ENCODE assay signal across 8 cellular contexts in genomic region chr6:152642578-152643375, GRCh38. TPM values are rescaled to one million over a fixed set of nuclear protein-coding genes. Genes with fewer than 3 reads are reported as not detected.
A peak's percentile ranks its signal among the peaks of the same experiment; 100 is the strongest.
DNase-seq lines count a peak whose midpoint lies in the region; ATAC-seq and TF ChIP-seq lines count a peak whose summit lies in the region.

No MANE protein-coding gene starts in this region.

- no peaks in the 10 kb centered on the region for H3K27me3 ChIP-seq in stomach

- no peaks in the 10 kb centered on the region for H3K9me3 ChIP-seq in stomach

- H3K4me3 ChIP-seq in astrocyte of the cerebellum (ENCODE audit: low read depth, low read length) (no peak overlapping the region), stomach (no peak overlapping the region)

- ATAC-seq in GM18511 (IDR thresholded peaks at IDR 0.05; ENCODE audit: unreplicated experiment), result peak; percentile 94
- peak; percentile 89 for ATAC-seq in HG02938 (IDR thresholded peaks at IDR 0.05; ENCODE audit: unreplicated experiment)

- peaks cover 0 to 3% (median under 1%) of the 10 kb centered on the region in 4 donors for H3K4me1 ChIP-seq in stomach

- TF ChIP-seq POLR2A in stomach (IDR thresholded peaks at IDR 0.05), result no peak

- no peak overlapping the region for H3K27ac ChIP-seq in stomach

- 38 to 48% (median 42%) methylated on average over 8 of the region's 8 CpGs for WGBS in stomach, 5 donors

- intact Hi-C loops in stomach (cut with DNase I; ENCODE audit: low total_unique reads), result no loop called here

- in situ Hi-C loops in astrocyte of the cerebellum (cut with HindIII; ENCODE audit: low sequenced_read_pairs), result no loop called here

- DNase-seq in CD1c-positive myeloid dendritic cell (ENCODE audit: extremely low spot score) (peak; percentile 48), NCI-H774 (lab: John Stamatoyannopoulos, UW) (peak; percentile 34), astrocyte of the cerebellum (ENCODE audit: low read depth) (peak; percentile 12), iPS DF 4.7 (ENCODE audit: extremely low read depth, low spot score) (peak; percentile 46), stomach (peak; percentile 78), NCI-H2227 (lab: John Stamatoyannopoulos, UW; ENCODE audit: unreplicated experiment) (no peak)

- no peaks in the 10 kb centered on the region for H3K36me3 ChIP-seq in stomach

- TF ChIP-seq EP300 in stomach (IDR thresholded peaks at IDR 0.05), result no peak

- TF ChIP-seq CTCF in astrocyte of the cerebellum (IDR thresholded peaks at IDR 0.05; ENCODE audit: low read depth, low read length, missing control alignments) (peak; percentile 69), stomach (IDR thresholded peaks at IDR 0.05) (peak in 5 of 7 experiments; percentile 23 to 71 (median 46))

RNA-seq across cellular contexts. Expression of gene SYNE1, which starts 5.6 kb away (rescaled TPM):
- total RNA-seq in stomach, result 100 to 1,000 TPM in 4 of 5 donors, 10 to 100 TPM in 1; 77.2 to 279 (median 167) TPM
- 10 to 100 TPM; 12.8 to 13.6 (median 13.5) TPM for polyA plus RNA-seq in stomach

RNA-seq across cellular contexts. Expression of gene MYCT1, which starts 54.9 kb away (rescaled TPM):
- 10 to 100 TPM in 1 of 5 donors, 1 to 10 TPM in 3, under 1 TPM in 1; 0.29 to 18.5 (median 4.5) TPM for total RNA-seq in stomach
- polyA plus RNA-seq in stomach, result 1 to 10 TPM; 1.1 to 3.1 (median 2.1) TPM
